ENCODE assay signal across 20 cellular contexts in genomic region chr1:41006942-41007865, GRCh38. TPM values are rescaled to one million over a fixed set of nuclear protein-coding genes. Genes with fewer than 3 reads are reported as not detected.
DNase-seq lines count a peak whose midpoint lies in the region; ATAC-seq, FAIRE-seq and TF ChIP-seq lines count a peak whose summit lies in the region.
"Had no signal": no experiment of that assay in that cellular context is flagged by ENCODE, and none has a peak within 500 bp of the region (broad histone marks: within the 10 kb centered on the region; RNA-seq: fewer than 3 reads in every experiment).

No MANE protein-coding gene starts in this region.

- no peak overlapping the region for H3K4me3 Mint-ChIP-seq in activated CD4-positive, alpha-beta T cell treated with anti-CD3 and anti-CD28 coated beads, Interleukin-2, amount 10 ng/mL, durations not matched to agents 24 days and 14 days
- H3K4me3 Mint-ChIP-seq: CD14-positive monocyte, nephron had no signal

- no peaks in the 10 kb centered on the region for H3K27me3 Mint-ChIP-seq in activated CD4-positive, alpha-beta T cell treated with anti-CD3 and anti-CD28 coated beads, Interleukin-2, amount 10 ng/mL, durations not matched to agents 24 days and 14 days

- H3K79me2 ChIP-seq in endothelial cell of umbilical vein (ENCODE audit: control insufficient read depth, insufficient read depth, low read length): no peaks in the 10 kb centered on the region

- TF ChIP-seq CTCF in RWPE2 (IDR thresholded peaks at IDR 0.05; ENCODE audit: poor library complexity, severe bottlenecking) (no peak), endothelial cell of umbilical vein (IDR thresholded peaks at IDR 0.05; ENCODE audit: extremely low read depth in 1 of 2, insufficient read depth in 1 of 2, low read depth in 1 of 2, low read length in 2 of 2) (no peak)

- peak overlapping the region; percentile 5 for H3K27ac Mint-ChIP-seq in activated CD4-positive, alpha-beta T cell treated with anti-CD3 and anti-CD28 coated beads, Interleukin-2, amount 10 ng/mL, durations not matched to agents 24 days and 14 days
- H3K27ac Mint-ChIP-seq: activated T-helper 2 cell treated with anti-CD3 and anti-CD28 coated beads, Interferon-gamma antibody, Interleukin-2, Interleukin-4, amounts not matched to agents 10 μg/mL and 5 μg/mL and 100 μg/mL, durations not matched to agents 14 hours and 24 hours and 36 hours; nephron had no signal

- no peaks in the 10 kb centered on the region for H4K20me1 ChIP-seq in endothelial cell of umbilical vein (replicated peaks; ENCODE audit: control insufficient read depth, extremely low read depth, insufficient read depth, low read length)

- H3K9ac ChIP-seq in endothelial cell of umbilical vein (replicated peaks; ENCODE audit: extremely low read depth, insufficient read depth, low read length): no peak overlapping the region

- no peaks in the 10 kb centered on the region for H3K9me1 ChIP-seq in endothelial cell of umbilical vein (replicated peaks; ENCODE audit: control insufficient read depth, extremely low read depth, insufficient read depth, low read length)

- H3K4me1 ChIP-seq in RWPE2 (ENCODE audit: insufficient read depth, poor library complexity, severe bottlenecking) (peaks cover 40% of the 10 kb centered on the region), endothelial cell of umbilical vein (ENCODE audit: control insufficient read depth, extremely low read depth, insufficient read depth, low read length) (peaks cover 10% of the 10 kb centered on the region)

- H3K9me3 ChIP-seq in RWPE2 (ENCODE audit: severe bottlenecking) (no peaks in the 10 kb centered on the region), endothelial cell of umbilical vein (replicated peaks; ENCODE audit: control insufficient read depth, insufficient read depth, low read length) (no peaks in the 10 kb centered on the region)
- H3K9me3 ChIP-seq: psoas muscle, tibial artery had no signal

- H3K27me3 ChIP-seq in RWPE2 (ENCODE audit: insufficient read depth, poor library complexity, severe bottlenecking) (no peaks in the 10 kb centered on the region), endothelial cell of umbilical vein (ENCODE audit: control insufficient read depth in 2 of 2, insufficient read depth in 2 of 2, low read length in 2 of 2) (no peaks in the 10 kb centered on the region)
- H3K27me3 ChIP-seq: tibial artery had no signal

- no TSS peak for BruUV-seq in endothelial cell of umbilical vein (replicated peaks; lab: Mats Ljungman, UMichigan)

- ATAC-seq in RWPE2 (ENCODE audit: low read depth): peak; percentile 81
- ATAC-seq: psoas muscle had no signal

- TF ChIP-seq POLR2A in endothelial cell of umbilical vein (IDR thresholded peaks at IDR 0.05; ENCODE audit: low read depth, low read length): no peak
- TF ChIP-seq POLR2A in H54 (IDR thresholded peaks at IDR 0.05; ENCODE audit: low read depth, low read length): no peak

- intact Hi-C loops in activated CD4-positive, alpha-beta T cell treated with anti-CD3 and anti-CD28 coated beads, Interleukin-2, amount 10 ng/mL, durations not matched to agents 24 days and 14 days (cut with micrococcal nuclease): no loop called here
- intact Hi-C loops in endothelial cell of umbilical vein (cut with micrococcal nuclease): no loop called here

- dilution Hi-C loops in endothelial cell of umbilical vein (cut with MboI; ENCODE audit: extremely low pct_ligation_motif_present, low sequenced_read_pairs): no loop called here

- peaks cover 84% of the 10 kb centered on the region for H3K36me3 Mint-ChIP-seq in activated CD4-positive, alpha-beta T cell treated with anti-CD3 and anti-CD28 coated beads, Interleukin-2, amount 10 ng/mL, durations not matched to agents 24 days and 14 days (ENCODE audit: low read depth)

- H3K9me3 Mint-ChIP-seq in activated CD4-positive, alpha-beta T cell treated with anti-CD3 and anti-CD28 coated beads, Interleukin-2, amount 10 ng/mL, durations not matched to agents 24 days and 14 days: no peaks in the 10 kb centered on the region
- H3K9me3 Mint-ChIP-seq: activated T-helper 2 cell treated with anti-CD3 and anti-CD28 coated beads, Interferon-gamma antibody, Interleukin-2, Interleukin-4, amounts not matched to agents 10 μg/mL and 5 μg/mL and 100 μg/mL, durations not matched to agents 14 hours and 24 hours and 36 hours; CD14-positive monocyte; nephron had no signal

- POLR2A ChIA-PET in endothelial cell of umbilical vein (lab: Charles Lee): no interaction called here

- H3K36me3 ChIP-seq in RWPE2 (ENCODE audit: low read depth) (peaks cover 94% of the 10 kb centered on the region), endothelial cell of umbilical vein (ENCODE audit: control insufficient read depth in 2 of 2, extremely low read depth in 1 of 2, insufficient read depth in 2 of 2, low read length in 2 of 2) (peaks cover 27 to 35% of the 10 kb centered on the region in 2 experiments)

- CTCF ChIA-PET in endothelial cell of umbilical vein (lab: Charles Lee): interaction anchor here (0.9 kb wide), 1 partner anchor 15 kb away, joined by 3 read pairs; the partner anchor contains the start of gene SLFNL1

- H3K4me1 Mint-ChIP-seq in activated CD4-positive, alpha-beta T cell treated with anti-CD3 and anti-CD28 coated beads, Interleukin-2, amount 10 ng/mL, durations not matched to agents 24 days and 14 days: peaks cover 15% of the 10 kb centered on the region

- H3K4me3 ChIP-seq in RWPE2 (ENCODE audit: severe bottlenecking) (no peak overlapping the region), endothelial cell of umbilical vein (replicated peaks in 1 of 3; ENCODE audit: insufficient read depth in 1 of 3, low read depth in 1 of 3, low read length in 3 of 3) (no peak overlapping the region), skeletal muscle cell (ENCODE audit: low read depth, low read length) (no peak overlapping the region)
- H3K4me3 ChIP-seq: psoas muscle, SK-N-MC, tibial artery had no signal

- DNase-seq in activated CD4-positive, alpha-beta T cell treated with anti-CD3 and anti-CD28 coated beads, Interleukin-2, amount 10 ng/mL, durations not matched to agents 24 days and 14 days: no peak
- no peak for DNase-seq in activated CD4-positive, alpha-beta T cell treated with anti-CD3 and anti-CD28 coated beads, Interleukin-2, amount 50 U/mL, for 4 hours
- DNase-seq in RWPE2 (ENCODE audit: low spot score) (peak; percentile 91), endothelial cell of umbilical vein (ENCODE audit: low read depth, low spot score) (no peak), skeletal muscle cell (ENCODE audit: low read depth) (peak; percentile 8), H54 (ENCODE audit: insufficient read length, low spot score) (no peak), HCEC 1CT (no peak), NCI-H2196 treated with DMSO at 0.1 percent for 48 hours (lab: John Stamatoyannopoulos, UW; ENCODE audit: unreplicated experiment) (no peak)
- DNase-seq: 8988T, H7, mesendoderm, NCI-H2171, NCI-H774, psoas muscle, tibial artery had no signal

- H3K4me2 ChIP-seq in endothelial cell of umbilical vein (ENCODE audit: insufficient read depth, low read length): no peak overlapping the region

- H2AFZ ChIP-seq in endothelial cell of umbilical vein (ENCODE audit: low read depth, low read length): no peak overlapping the region

- no peak for FAIRE-seq in endothelial cell of umbilical vein (lab: Jason Lieb, UNC)
- FAIRE-seq in H54 (lab: Jason Lieb, UNC): no peak
- FAIRE-seq: islet of Langerhans had no signal

- H3K27ac ChIP-seq in RWPE2 (ENCODE audit: poor library complexity, severe bottlenecking) (peak overlapping the region; percentile 83), endothelial cell of umbilical vein (ENCODE audit: insufficient read depth, low read depth, low read length) (no peak overlapping the region)
- H3K27ac ChIP-seq: psoas muscle, SK-N-MC, tibial artery had no signal

TF ChIP-seq in endothelial cell of umbilical vein, 7 proteins besides CTCF, POLR2A, EP300 and RAD21:
- TF ChIP-seq POLR2AphosphoS5 (IDR thresholded peaks at IDR 0.05; ENCODE audit: insufficient read depth, low read depth, low read length) (peak; percentile 8), MYC (IDR thresholded peaks at IDR 0.05; ENCODE audit: low read depth, low read length) (no peak)

RNA-seq across cellular contexts. Expression of gene SLFNL1, which starts 14.3 kb away (rescaled TPM):
- total RNA-seq in activated CD4-positive, alpha-beta T cell treated with anti-CD3 and anti-CD28 coated beads, Interleukin-2, amount 10 ng/mL, durations not matched to agents 24 days and 14 days: 0.14 and 0.26 TPM in 2 replicates
- 0.29 and 0.39 TPM in 2 replicates for total RNA-seq in endothelial cell of umbilical vein
- 0.14 and 0.25 TPM in 2 replicates for polyA plus RNA-seq in endothelial cell of umbilical vein
- 0.03 and 0.04 TPM in 2 replicates for polyA plus RNA-seq in endothelial cell of umbilical vein (2011; cell fraction: cytosol; rRNA removed)
- polyA plus RNA-seq in endothelial cell of umbilical vein (2011; cell fraction: nucleus; rRNA removed): 0.63 and 0.84 TPM in 2 replicates
- polyA plus RNA-seq in endothelial cell of umbilical vein (2012): 0.27 and 0.40 TPM in 2 replicates
- 0.34 and 0.45 TPM in 2 replicates for polyA minus RNA-seq in endothelial cell of umbilical vein
- not detected for polyA minus RNA-seq in endothelial cell of umbilical vein (2011; cell fraction: cytosol; rRNA and poly(A)+ RNA removed)
- polyA minus RNA-seq in endothelial cell of umbilical vein (2011; cell fraction: nucleus; rRNA and poly(A)+ RNA removed): 0.82 and 2.7 TPM in 2 replicates
- total RNA-seq: H7 had no signal

RNA-seq across cellular contexts. Expression of gene CTPS1, which starts 27.7 kb away (rescaled TPM):
- 169 and 175 TPM in 2 replicates for total RNA-seq in activated CD4-positive, alpha-beta T cell treated with anti-CD3 and anti-CD28 coated beads, Interleukin-2, amount 10 ng/mL, durations not matched to agents 24 days and 14 days
- 63.8 and 65.8 TPM in 2 replicates for total RNA-seq in endothelial cell of umbilical vein
- 19.2 and 24.9 TPM in 2 replicates for polyA plus RNA-seq in endothelial cell of umbilical vein
- polyA plus RNA-seq in endothelial cell of umbilical vein (2011; cell fraction: cytosol; rRNA removed): 30.0 and 40.4 TPM in 2 replicates
- polyA plus RNA-seq in endothelial cell of umbilical vein (2011; cell fraction: nucleus; rRNA removed): 86.3 and 112 TPM in 2 replicates
- 45.4 and 52.0 TPM in 2 replicates for polyA plus RNA-seq in endothelial cell of umbilical vein (2012)
- 44.4 and 46.0 TPM in 2 replicates for polyA minus RNA-seq in endothelial cell of umbilical vein
- polyA minus RNA-seq in endothelial cell of umbilical vein (2011; cell fraction: cytosol; rRNA and poly(A)+ RNA removed): 49.9 TPM
- 54.9 and 77.7 TPM in 2 replicates for polyA minus RNA-seq in endothelial cell of umbilical vein (2011; cell fraction: nucleus; rRNA and poly(A)+ RNA removed)

Comparison
In these comparisons a context has a peak if more than half of its experiments do, and no peak if none do; other contexts are left out.
1. DNase-seq: peak in RWPE2 (single experiment) and skeletal muscle cell (single experiment); none in activated CD4-positive, alpha-beta T cell treated with anti-CD3 and anti-CD28 coated beads, Interleukin-2, amount 10 ng/mL, durations not matched to agents 24 days and 14 days (single experiment), activated CD4-positive, alpha-beta T cell treated with anti-CD3 and anti-CD28 coated beads, Interleukin-2, amount 50 U/mL, for 4 hours (0 of 2), endothelial cell of umbilical vein (single experiment), H54 (single experiment), HCEC 1CT (single experiment) and NCI-H2196 treated with DMSO at 0.1 percent for 48 hours (single experiment).